In genomic region chr17:17732892-17733670, GRCh38 we compare ENCODE assay signal across 13 cellular contexts. TPM values are rescaled to one million over a fixed set of nuclear protein-coding genes. Genes with fewer than 3 reads are reported as not detected.
DNase-seq lines count a peak whose midpoint lies in the region; FAIRE-seq and TF ChIP-seq lines count a peak whose summit lies in the region.
"Had no signal": no experiment of that assay in that cellular context is flagged by ENCODE, and none has a peak within 500 bp of the region (broad histone marks: within the 10 kb centered on the region; RNA-seq: fewer than 3 reads in every experiment).

No MANE protein-coding gene starts in this region.

- peak; percentile 85 for DNase-seq in GM23248
- DNase-seq in astrocyte (ENCODE audit: low read depth): peak; percentile 88
- peak; percentile 60 to 80 for DNase-seq in foreskin fibroblast
- no peak for DNase-seq in sigmoid colon
- DNase-seq in NCI-H524 (lab: John Stamatoyannopoulos, UW): no peak
- no peak for DNase-seq in GM19239 (ENCODE audit: insufficient read length, low spot score)
- DNase-seq in hypothalamus (lab: John Stamatoyannopoulos, UW): no peak
- DNase-seq in activated CD4-positive, alpha-beta T cell treated with anti-CD3 and anti-CD28 coated beads, Interleukin-2, amount 10 ng/mL, durations not matched to agents 24 days and 14 days: no peak
- DNase-seq: activated CD8-positive, alpha-beta T cell treated with anti-CD3 and anti-CD28 coated beads for 36 hours; lower lobe of right lung; MM.1S; NCI-H524 treated with DMSO at 0.1 percent for 48 hours had no signal

- no peaks in the 10 kb centered on the region for H3K9me2 ChIP-seq in GM23248 (ENCODE audit: insufficient read depth)

- TF ChIP-seq EP300 in sigmoid colon (IDR thresholded peaks at IDR 0.05): no peak

- no peaks in the 10 kb centered on the region for H3K27me3 Mint-ChIP-seq in astrocyte (ENCODE audit: low read depth, unreplicated experiment)
- H3K27me3 Mint-ChIP-seq in activated CD4-positive, alpha-beta T cell treated with anti-CD3 and anti-CD28 coated beads, Interleukin-2, amount 10 ng/mL, durations not matched to agents 24 days and 14 days: no peaks in the 10 kb centered on the region
- H3K27me3 Mint-ChIP-seq: activated CD8-positive, alpha-beta T cell treated with anti-CD3 and anti-CD28 coated beads for 36 hours; activated naive CD8-positive, alpha-beta T cell had no signal

- H3K27ac Mint-ChIP-seq in astrocyte (ENCODE audit: unreplicated experiment): no peak overlapping the region
- no peak overlapping the region for H3K27ac Mint-ChIP-seq in activated CD4-positive, alpha-beta T cell treated with anti-CD3 and anti-CD28 coated beads, Interleukin-2, amount 10 ng/mL, durations not matched to agents 24 days and 14 days
- H3K27ac Mint-ChIP-seq: activated CD8-positive, alpha-beta T cell treated with anti-CD3 and anti-CD28 coated beads for 36 hours; activated naive CD8-positive, alpha-beta T cell had no signal

- H3K4me3 ChIP-seq in GM23248: no peak overlapping the region
- no peak overlapping the region for H3K4me3 ChIP-seq in astrocyte (ENCODE audit: insufficient read depth, low read depth, low read length)
- no peak overlapping the region for H3K4me3 ChIP-seq in foreskin fibroblast (ENCODE audit: low read depth in 1 of 2, low read length in 2 of 2)
- H3K4me3 ChIP-seq in sigmoid colon: no peak overlapping the region
- H3K4me3 ChIP-seq: lower lobe of right lung had no signal

- H3K9ac ChIP-seq in GM23248: no peak overlapping the region
- H3K9ac ChIP-seq in astrocyte (ENCODE audit: low read length): peak overlapping the region; percentile 31

- peaks cover 10% of the 10 kb centered on the region for H3K36me3 Mint-ChIP-seq in astrocyte (ENCODE audit: low read depth, unreplicated experiment)
- no peaks in the 10 kb centered on the region for H3K36me3 Mint-ChIP-seq in activated CD4-positive, alpha-beta T cell treated with anti-CD3 and anti-CD28 coated beads, Interleukin-2, amount 10 ng/mL, durations not matched to agents 24 days and 14 days (ENCODE audit: low read depth)
- H3K36me3 Mint-ChIP-seq: activated naive CD8-positive, alpha-beta T cell had no signal

- TF ChIP-seq CTCF in astrocyte (IDR thresholded peaks at IDR 0.05; ENCODE audit: insufficient read depth, low read depth, low read length) (no peak), foreskin fibroblast (IDR thresholded peaks at IDR 0.05; ENCODE audit: low read depth, low read length) (no peak), sigmoid colon (IDR thresholded peaks at IDR 0.05) (no peak)

- H3K4me2 ChIP-seq in GM23248 (ENCODE audit: unreplicated experiment): no peak overlapping the region
- peak overlapping the region; percentile 29 for H3K4me2 ChIP-seq in astrocyte (ENCODE audit: low read length)

- FAIRE-seq in astrocyte (lab: Jason Lieb, UNC) (peak; percentile 94), GM19239 (lab: Jason Lieb, UNC) (no peak)

- in situ Hi-C loops in GM23248 (cut with MboI): no loop called here

- H3K9me3 ChIP-seq in GM23248 (ENCODE audit: low read depth) (no peaks in the 10 kb centered on the region), astrocyte (ENCODE audit: insufficient read depth, low read depth, low read length) (no peaks in the 10 kb centered on the region), sigmoid colon (no peaks in the 10 kb centered on the region)
- H3K9me3 ChIP-seq: lower lobe of right lung had no signal

- H3K4me1 Mint-ChIP-seq in astrocyte (ENCODE audit: low read depth, unreplicated experiment): peaks cover 25% of the 10 kb centered on the region
- peaks cover 17% of the 10 kb centered on the region for H3K4me1 Mint-ChIP-seq in activated CD4-positive, alpha-beta T cell treated with anti-CD3 and anti-CD28 coated beads, Interleukin-2, amount 10 ng/mL, durations not matched to agents 24 days and 14 days

- H4K20me1 ChIP-seq in GM23248 (ENCODE audit: insufficient read depth): no peaks in the 10 kb centered on the region; the same call in 1 of the 2 replicates
- H4K20me1 ChIP-seq in astrocyte (ENCODE audit: insufficient read depth, low read length): peaks cover 94% of the 10 kb centered on the region

- no peak overlapping the region for H3K4me3 Mint-ChIP-seq in astrocyte (ENCODE audit: unreplicated experiment)
- H3K4me3 Mint-ChIP-seq in activated CD4-positive, alpha-beta T cell treated with anti-CD3 and anti-CD28 coated beads, Interleukin-2, amount 10 ng/mL, durations not matched to agents 24 days and 14 days: no peak overlapping the region
- H3K4me3 Mint-ChIP-seq: activated CD8-positive, alpha-beta T cell treated with anti-CD3 and anti-CD28 coated beads for 36 hours; activated naive CD8-positive, alpha-beta T cell had no signal

- H3K27ac ChIP-seq in GM23248 (peak overlapping the region; percentile 44), astrocyte (ENCODE audit: low read depth, low read length) (peak overlapping the region; percentile 47), sigmoid colon (peak overlapping the region; percentile 49 to 75 (median 68))
- H3K27ac ChIP-seq: lower lobe of right lung had no signal

- TF ChIP-seq POLR2A in sigmoid colon (IDR thresholded peaks at IDR 0.05): no peak

- 88 to 90% methylated on average over 9 of the region's 9 CpGs for WGBS in GM23248 (ENCODE audit: low coverage in 1 of 2, low lambda C conversion rate in 2 of 2, missing lambda C conversion rate in 2 of 2), 2 experiments
- 88 to 92% methylated on average over 9 of the region's 9 CpGs for WGBS in sigmoid colon, 2 donors

- H3K9me3 Mint-ChIP-seq in astrocyte (ENCODE audit: unreplicated experiment): no peaks in the 10 kb centered on the region
- H3K9me3 Mint-ChIP-seq in activated CD4-positive, alpha-beta T cell treated with anti-CD3 and anti-CD28 coated beads, Interleukin-2, amount 10 ng/mL, durations not matched to agents 24 days and 14 days: no peaks in the 10 kb centered on the region
- H3K9me3 Mint-ChIP-seq: activated CD8-positive, alpha-beta T cell treated with anti-CD3 and anti-CD28 coated beads for 36 hours had no signal

- H3K27me3 ChIP-seq in GM23248 (replicated peaks; ENCODE audit: insufficient read depth): no peaks in the 10 kb centered on the region
- no peaks in the 10 kb centered on the region for H3K27me3 ChIP-seq in astrocyte (ENCODE audit: insufficient read depth, low read length)
- H3K27me3 ChIP-seq in sigmoid colon: no peaks in the 10 kb centered on the region

- H2AFZ ChIP-seq in GM23248 (no peak overlapping the region), astrocyte (ENCODE audit: low read depth, low read length) (no peak overlapping the region)

- intact Hi-C loops in sigmoid colon (cut with DNase I): no loop called here
- intact Hi-C loops in activated CD4-positive, alpha-beta T cell treated with anti-CD3 and anti-CD28 coated beads, Interleukin-2, amount 10 ng/mL, durations not matched to agents 24 days and 14 days (cut with micrococcal nuclease): no loop called here

- peaks cover 22% of the 10 kb centered on the region for H3F3A ChIP-seq in GM23248 (ENCODE audit: insufficient read depth)

- H3K79me2 ChIP-seq in GM23248 (ENCODE audit: insufficient read depth) (peaks cover 97% of the 10 kb centered on the region), astrocyte (ENCODE audit: insufficient read depth, low read length) (peaks cover 89% of the 10 kb centered on the region)

- H3K36me3 ChIP-seq in GM23248 (ENCODE audit: low read depth): no peaks in the 10 kb centered on the region
- H3K36me3 ChIP-seq in astrocyte (ENCODE audit: insufficient read depth, low read length): no peaks in the 10 kb centered on the region
- no peaks in the 10 kb centered on the region for H3K36me3 ChIP-seq in sigmoid colon
- H3K36me3 ChIP-seq: lower lobe of right lung had no signal

- peaks cover 12% of the 10 kb centered on the region for H3K4me1 ChIP-seq in GM23248 (ENCODE audit: insufficient read depth)
- H3K4me1 ChIP-seq in astrocyte (ENCODE audit: insufficient read depth, low read length): peaks cover 28% of the 10 kb centered on the region
- peaks cover 0 to 68% (median 45%) of the 10 kb centered on the region in 4 donors for H3K4me1 ChIP-seq in sigmoid colon

RNA-seq across cellular contexts. Expression of gene RAI1, which starts 51.8 kb away (rescaled TPM):
- 9.1 and 17.8 TPM in 2 replicates for total RNA-seq in GM23248 (2014; rRNA removed; shearing (Covaris generic))
- polyA plus RNA-seq in GM23248 (2016; fragmentation: Nextera tagmentation; extraction: Ambion mirVana) (4.4 and 5.2 TPM in 2 replicates), sigmoid colon (10 to 100 TPM in 1 of 3 donors, 1 to 10 TPM in 2; 1.8 to 14.2 (median 2.5) TPM)
- total RNA-seq in astrocyte (39.1 and 39.8 TPM in 2 replicates), sigmoid colon (10 to 100 TPM in 2 of 4 donors, 1 to 10 TPM in 2; 7.4 to 31.9 (median 12.5) TPM)
- total RNA-seq in activated CD4-positive, alpha-beta T cell treated with anti-CD3 and anti-CD28 coated beads, Interleukin-2, amount 10 ng/mL, durations not matched to agents 24 days and 14 days: 30.1 and 34.5 TPM in 2 replicates

Comparison
In these comparisons a context has a peak if more than half of its experiments do, and no peak if none do; other contexts are left out.
1. DNase-seq: peak in GM23248 (single experiment), astrocyte (single experiment) and foreskin fibroblast (2 of 2); none in sigmoid colon (single experiment), NCI-H524 (0 of 2), GM19239 (single experiment), hypothalamus (0 of 51) and activated CD4-positive, alpha-beta T cell treated with anti-CD3 and anti-CD28 coated beads, Interleukin-2, amount 10 ng/mL, durations not matched to agents 24 days and 14 days (single experiment).
2. Peak in every context shown above with its lines, with median percentiles within 50 percentile points of each other: H3K27ac ChIP-seq.